ENCODE assay signal across 17 cellular contexts in genomic region chr2:54859416-54859815, GRCh38.
"Had no signal": no experiment of that assay in that cellular context is flagged by ENCODE, and none has a peak within 500 bp of the region (broad histone marks: within the 10 kb centered on the region; RNA-seq: fewer than 3 reads in every experiment).

No MANE protein-coding gene starts in this region.

- H3K4me1 ChIP-seq: heart left ventricle, left lung, spleen, tibial artery had no signal

- H3K4me3 Mint-ChIP-seq: activated B cell treated with CpG ODN at 0.5 μM for 24 hours; activated CD4-positive, alpha-beta memory T cell treated with anti-CD3 and anti-CD28 coated beads, Interleukin-2, amount 10 ng/mL, durations not matched to agents 7 days and 5 days; activated CD8-positive, alpha-beta memory T cell treated with anti-CD3 and anti-CD28 coated beads, Interleukin-2, amount 10 ng/mL, durations not matched to agents 7 days and 5 days; activated naive CD8-positive, alpha-beta T cell treated with anti-CD3 and anti-CD28 coated beads for 36 hours; endodermal cell; stimulated activated naive B cell treated with anti-CD40 and anti-IgM and Interleukin-4, amounts not matched to agents 10 μg/mL and 1 μg/mL and 100 μg/mL, for 72 hours; T-cell had no signal

- H3K36me3 Mint-ChIP-seq: activated CD8-positive, alpha-beta memory T cell treated with anti-CD3 and anti-CD28 coated beads, Interleukin-2, amount 10 ng/mL, durations not matched to agents 7 days and 5 days; activated naive CD8-positive, alpha-beta T cell treated with anti-CD3 and anti-CD28 coated beads for 36 hours; stimulated activated naive B cell treated with anti-CD40 and anti-IgM and Interleukin-4, amounts not matched to agents 10 μg/mL and 1 μg/mL and 100 μg/mL, for 72 hours; T-cell had no signal

- H3K27ac ChIP-seq: cardiac muscle cell, epithelial cell of prostate, heart left ventricle, left lung, spleen, tibial artery had no signal

- H3K27me3 ChIP-seq: cardiac muscle cell, heart left ventricle, left lung, spleen, tibial artery had no signal

- H3K4me1 Mint-ChIP-seq: activated B cell treated with CpG ODN at 0.5 μM for 24 hours; activated CD4-positive, alpha-beta memory T cell treated with anti-CD3 and anti-CD28 coated beads, Interleukin-2, amount 10 ng/mL, durations not matched to agents 7 days and 5 days; activated CD8-positive, alpha-beta memory T cell treated with anti-CD3 and anti-CD28 coated beads, Interleukin-2, amount 10 ng/mL, durations not matched to agents 7 days and 5 days; activated naive CD8-positive, alpha-beta T cell treated with anti-CD3 and anti-CD28 coated beads for 36 hours; stimulated activated naive B cell treated with anti-CD40 and anti-IgM and Interleukin-4, amounts not matched to agents 10 μg/mL and 1 μg/mL and 100 μg/mL, for 72 hours; T-cell had no signal

- H3K4me3 ChIP-seq: cardiac muscle cell, heart left ventricle, left lung, spleen, tibial artery had no signal

- DNase-seq: activated B cell treated with CpG ODN at 0.5 μM for 24 hours; activated CD4-positive, alpha-beta memory T cell treated with anti-CD3 and anti-CD28 coated beads, Interleukin-2, amount 10 ng/mL, durations not matched to agents 7 days and 5 days; activated CD4-positive, alpha-beta T cell treated with anti-CD3 and anti-CD28 coated beads for 4 hours; activated CD8-positive, alpha-beta memory T cell treated with anti-CD3 and anti-CD28 coated beads, Interleukin-2, amount 10 ng/mL, durations not matched to agents 7 days and 5 days; activated naive CD8-positive, alpha-beta T cell treated with anti-CD3 and anti-CD28 coated beads for 36 hours; amygdala; endodermal cell; heart left ventricle; left lung; midbrain; spleen; stimulated activated naive B cell treated with anti-CD40 and anti-IgM and Interleukin-4, amounts not matched to agents 10 μg/mL and 1 μg/mL and 100 μg/mL, for 72 hours; T-cell; tibial artery had no signal

- H3K36me3 ChIP-seq: cardiac muscle cell, heart left ventricle, left lung, spleen, tibial artery had no signal

- H3K27me3 Mint-ChIP-seq: activated B cell treated with CpG ODN at 0.5 μM for 24 hours; activated CD4-positive, alpha-beta memory T cell treated with anti-CD3 and anti-CD28 coated beads, Interleukin-2, amount 10 ng/mL, durations not matched to agents 7 days and 5 days; activated CD8-positive, alpha-beta memory T cell treated with anti-CD3 and anti-CD28 coated beads, Interleukin-2, amount 10 ng/mL, durations not matched to agents 7 days and 5 days; activated naive CD8-positive, alpha-beta T cell treated with anti-CD3 and anti-CD28 coated beads for 36 hours; stimulated activated naive B cell treated with anti-CD40 and anti-IgM and Interleukin-4, amounts not matched to agents 10 μg/mL and 1 μg/mL and 100 μg/mL, for 72 hours; T-cell had no signal

- H3K9me3 ChIP-seq: left lung, tibial artery had no signal

- ATAC-seq: activated CD8-positive, alpha-beta memory T cell treated with anti-CD3 and anti-CD28 coated beads, Interleukin-2, amount 10 ng/mL, durations not matched to agents 7 days and 5 days; heart left ventricle; left lung; sciatic nerve; stimulated activated naive B cell treated with anti-CD40 and anti-IgM and Interleukin-4, amounts not matched to agents 10 μg/mL and 1 μg/mL and 100 μg/mL, for 72 hours; T-cell had no signal

- H3K27ac Mint-ChIP-seq: activated B cell treated with CpG ODN at 0.5 μM for 24 hours; activated CD4-positive, alpha-beta memory T cell treated with anti-CD3 and anti-CD28 coated beads, Interleukin-2, amount 10 ng/mL, durations not matched to agents 7 days and 5 days; activated CD8-positive, alpha-beta memory T cell treated with anti-CD3 and anti-CD28 coated beads, Interleukin-2, amount 10 ng/mL, durations not matched to agents 7 days and 5 days; activated naive CD8-positive, alpha-beta T cell treated with anti-CD3 and anti-CD28 coated beads for 36 hours; endodermal cell; stimulated activated naive B cell treated with anti-CD40 and anti-IgM and Interleukin-4, amounts not matched to agents 10 μg/mL and 1 μg/mL and 100 μg/mL, for 72 hours; T-cell had no signal

- H3K9me3 Mint-ChIP-seq: activated B cell treated with CpG ODN at 0.5 μM for 24 hours; activated CD4-positive, alpha-beta memory T cell treated with anti-CD3 and anti-CD28 coated beads, Interleukin-2, amount 10 ng/mL, durations not matched to agents 7 days and 5 days; endodermal cell; stimulated activated naive B cell treated with anti-CD40 and anti-IgM and Interleukin-4, amounts not matched to agents 10 μg/mL and 1 μg/mL and 100 μg/mL, for 72 hours had no signal
